11 cellular contexts compared by ENCODE assay signal in genomic region chr6:24146871-24147270, GRCh38. TPM values are rescaled to one million over a fixed set of nuclear protein-coding genes. Genes with fewer than 3 reads are reported as not detected.
"Had no signal": no experiment of that assay in that cellular context is flagged by ENCODE, and none has a peak within 500 bp of the region (broad histone marks: within the 10 kb centered on the region; RNA-seq: fewer than 3 reads in every experiment).

No MANE protein-coding gene starts in this region.

- H3K4me3 Mint-ChIP-seq: HFFc6, IgD-negative memory B cell had no signal

- H3K9me3 Mint-ChIP-seq: IgD-negative memory B cell had no signal

- H3K27ac Mint-ChIP-seq: HFFc6, IgD-negative memory B cell had no signal

- H3K4me3 ChIP-seq: GM23248, HAP-1 had no signal

- H3K27ac ChIP-seq: GM23248, HL-60 had no signal

- H3K27me3 Mint-ChIP-seq: IgD-negative memory B cell had no signal

- H2AFZ ChIP-seq: GM23248 had no signal

- DNase-seq: GM23248, GOT3, H7, HFFc6, KG1 had no signal

- H3K4me1 ChIP-seq: HAP-1 had no signal

- H3K36me3 Mint-ChIP-seq: IgD-negative memory B cell had no signal

- H3K9ac ChIP-seq: GM23248 had no signal

- H3K9me3 ChIP-seq: HAP-1 had no signal

- ATAC-seq: HCT116 had no signal

- H3K36me3 ChIP-seq: HAP-1 had no signal

RNA-seq across cellular contexts. Expression of gene NRSN1, which starts 20.9 kb away (rescaled TPM):
- total RNA-seq: GM23248, H4, H7, HFFc6, HT1080 had no signal
- polyA plus RNA-seq: GM23248, IgD-negative memory B cell had no signal
